In the genomic region with DNA sequence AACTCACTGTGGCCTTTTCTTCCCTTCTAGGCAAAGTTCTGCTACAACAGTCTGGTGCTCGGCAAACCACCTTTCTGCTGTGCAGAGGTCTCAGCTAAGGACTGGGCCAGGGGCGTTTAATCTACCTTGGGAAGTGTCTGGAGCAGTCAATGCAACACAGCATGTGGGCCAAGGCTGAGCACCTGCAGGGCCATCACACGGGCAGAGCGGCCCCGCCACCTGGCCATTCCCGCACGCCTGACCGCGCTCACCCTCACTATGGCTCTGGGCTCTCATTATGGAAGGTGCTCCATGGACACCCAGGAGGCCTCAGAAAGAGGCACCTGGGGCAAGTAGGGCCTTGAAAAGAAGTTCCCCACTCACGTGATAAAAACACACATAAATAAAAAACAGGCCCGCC, we compare ENCODE assay signal across 14 cellular contexts.
"Had no signal": no experiment of that assay in that cellular context is flagged by ENCODE, and none has a peak within 500 bp of the region (broad histone marks: within the 10 kb centered on the region; RNA-seq: fewer than 3 reads in every experiment).

No MANE protein-coding gene starts in this region.

- H3K9me3 ChIP-seq: esophagus squamous epithelium, tibial artery, uterus had no signal

- H3K4me1 ChIP-seq: esophagus squamous epithelium, tibial artery, uterus had no signal

- H3K27ac ChIP-seq: esophagus squamous epithelium, tibial artery, uterus had no signal

- H3K4me3 ChIP-seq: esophagus squamous epithelium, tibial artery, uterus had no signal

- DNase-seq: activated CD4-positive, alpha-beta T cell treated with anti-CD3 and anti-CD28 coated beads, Interleukin-2, amount 50 U/mL, for 4 hours; activated CD4-positive, CD25-positive, alpha-beta regulatory T cell treated with anti-CD3 and anti-CD28 coated beads, Interleukin-2, amount 50 U/mL, for 72 hours; activated naive CD4-positive, alpha-beta T cell treated with anti-CD3 and anti-CD28 coated beads for 36 hours; activated T-cell treated with anti-CD3 and anti-CD28 coated beads, Interleukin-2, amount 50 U/mL, for 1 hour; esophagus squamous epithelium; hippocampal formation; mammary epithelial cell; natural killer cell; occipital lobe; stimulated activated naive CD4-positive, alpha-beta T cell; tibial artery; uterus had no signal

- ATAC-seq: left lobe of liver, natural killer cell had no signal

- H3K36me3 ChIP-seq: uterus had no signal

- H3K9me3 Mint-ChIP-seq: activated naive CD4-positive, alpha-beta T cell treated with anti-CD3 and anti-CD28 coated beads for 36 hours; activated T-helper 2 cell treated with anti-CD3 and anti-CD28 coated beads, Interferon-gamma antibody, Interleukin-2, Interleukin-4, amounts not matched to agents 10 μg/mL and 5 μg/mL and 100 μg/mL, durations not matched to agents 14 hours and 24 hours and 36 hours; natural killer cell had no signal

- H3K4me3 Mint-ChIP-seq: activated naive CD4-positive, alpha-beta T cell treated with anti-CD3 and anti-CD28 coated beads for 36 hours; natural killer cell had no signal

- H3K27ac Mint-ChIP-seq: activated naive CD4-positive, alpha-beta T cell treated with anti-CD3 and anti-CD28 coated beads for 36 hours; activated T-helper 2 cell treated with anti-CD3 and anti-CD28 coated beads, Interferon-gamma antibody, Interleukin-2, Interleukin-4, amounts not matched to agents 10 μg/mL and 5 μg/mL and 100 μg/mL, durations not matched to agents 14 hours and 24 hours and 36 hours had no signal

- H3K27me3 ChIP-seq: esophagus squamous epithelium, tibial artery, uterus had no signal
